15 cellular contexts compared by ENCODE assay signal in genomic region chr20:4059631-4060030, GRCh38.
"Had no signal": no experiment of that assay in that cellular context is flagged by ENCODE, and none has a peak within 500 bp of the region (broad histone marks: within the 10 kb centered on the region; RNA-seq: fewer than 3 reads in every experiment).

No MANE protein-coding gene starts in this region.

- H3K27me3 ChIP-seq: gastroesophageal sphincter, right lobe of liver, spleen, upper lobe of right lung had no signal

- H3K4me3 ChIP-seq: gastroesophageal sphincter, psoas muscle, right lobe of liver, spleen, upper lobe of right lung had no signal

- H3K27ac ChIP-seq: psoas muscle, right lobe of liver, upper lobe of right lung had no signal

- H3K36me3 Mint-ChIP-seq: mesothelial cell of epicardium; stimulated activated naive B cell treated with anti-CD40 and anti-IgM and Interleukin-4, amounts not matched to agents 10 μg/mL and 1 μg/mL and 100 μg/mL, for 72 hours had no signal

- H3K9me3 Mint-ChIP-seq: mesothelial cell of epicardium; stimulated activated naive B cell treated with anti-CD40 and anti-IgM and Interleukin-4, amounts not matched to agents 10 μg/mL and 1 μg/mL and 100 μg/mL, for 72 hours had no signal

- DNase-seq: activated CD4-positive, alpha-beta T cell treated with anti-CD3 and anti-CD28 coated beads, Interleukin-2, amount 50 U/mL, for 48 hours; activated gamma-delta T cell treated with Interleukin-2 at 50 U/mL for 16 hours; activated T-cell treated with anti-CD3 and anti-CD28 coated beads, Interleukin-2, amount 50 U/mL, for 48 hours; aorta; kidney glomerular epithelial cell; nucleus accumbens; stimulated activated CD4-positive, alpha-beta T cell treated with anti-CD3 and anti-CD28 coated beads, Interleukin-1b, Interleukin-23, amount 100 ng/mL, for 48 hours; substantia nigra had no signal

- H3K4me1 ChIP-seq: right lobe of liver had no signal

- H3K9me3 ChIP-seq: gastroesophageal sphincter, psoas muscle, right lobe of liver, spleen, upper lobe of right lung had no signal

- H3K36me3 ChIP-seq: gastroesophageal sphincter, right lobe of liver, spleen, upper lobe of right lung had no signal

- H3K4me3 Mint-ChIP-seq: mesothelial cell of epicardium had no signal

- H3K27ac Mint-ChIP-seq: mesothelial cell of epicardium had no signal
